8 cellular contexts compared by ENCODE assay signal in genomic region chr14:89013098-89013504, GRCh38.
DNase-seq lines count a peak whose midpoint lies in the region; ATAC-seq and TF ChIP-seq lines count a peak whose summit lies in the region.

No MANE protein-coding gene starts in this region.

- no peaks in the 10 kb centered on the region for H3K36me3 ChIP-seq in ovary

- POLR2A ChIA-PET in activated CD8-positive, alpha-beta T cell treated with anti-CD3 and anti-CD28 coated beads for 36 hours (lab: Charles Lee): no interaction called here
- POLR2A ChIA-PET in CD4-positive, alpha-beta T cell (lab: Charles Lee): no interaction called here

- H3K4me1 ChIP-seq in ovary (ENCODE audit: insufficient read depth): no peaks in the 10 kb centered on the region

- peaks cover 4% of the 10 kb centered on the region for H3K27me3 ChIP-seq in CD4-positive, alpha-beta T cell (ENCODE audit: control insufficient read depth, insufficient read depth, low read length)
- no peaks in the 10 kb centered on the region for H3K27me3 ChIP-seq in ovary

- peak; percentile 36 for DNase-seq in EL
- peak; percentile 40 to 51 for DNase-seq in Kasumi-1 (lab: John Stamatoyannopoulos, UW)
- DNase-seq in activated CD8-positive, alpha-beta T cell treated with anti-CD3 and anti-CD28 coated beads for 36 hours: peak; percentile 50
- no peak for DNase-seq in memory B cell (ENCODE audit: low spot score in 2 of 2)
- DNase-seq in CD4-positive, alpha-beta T cell: no peak
- no peak for DNase-seq in SIG-M5 (lab: John Stamatoyannopoulos, UW)
- no peak for DNase-seq in ovary

- no peaks in the 10 kb centered on the region for H3K4me1 Mint-ChIP-seq in activated CD8-positive, alpha-beta T cell treated with anti-CD3 and anti-CD28 coated beads for 36 hours (ENCODE audit: low read depth)
- no peaks in the 10 kb centered on the region for H3K4me1 Mint-ChIP-seq in memory B cell
- no peaks in the 10 kb centered on the region for H3K4me1 Mint-ChIP-seq in CD4-positive, alpha-beta T cell (ENCODE audit: low read depth)

- H3K27ac ChIP-seq in CD4-positive, alpha-beta T cell (ENCODE audit: low read depth, low read length): no peak overlapping the region
- H3K27ac ChIP-seq in ovary: no peak overlapping the region

- no peaks in the 10 kb centered on the region for H3K9me3 Mint-ChIP-seq in activated CD8-positive, alpha-beta T cell treated with anti-CD3 and anti-CD28 coated beads for 36 hours
- H3K9me3 Mint-ChIP-seq in memory B cell: no peaks in the 10 kb centered on the region
- no peaks in the 10 kb centered on the region for H3K9me3 Mint-ChIP-seq in CD4-positive, alpha-beta T cell

- H3K4me3 Mint-ChIP-seq in activated CD8-positive, alpha-beta T cell treated with anti-CD3 and anti-CD28 coated beads for 36 hours: no peak overlapping the region
- H3K4me3 Mint-ChIP-seq in memory B cell: no peak overlapping the region
- H3K4me3 Mint-ChIP-seq in CD4-positive, alpha-beta T cell: no peak overlapping the region

- no peak overlapping the region for H3K4me3 ChIP-seq in ovary

- no peaks in the 10 kb centered on the region for H3K9me3 ChIP-seq in CD4-positive, alpha-beta T cell (ENCODE audit: control insufficient read depth, low read length)
- H3K9me3 ChIP-seq in ovary: no peaks in the 10 kb centered on the region

- intact Hi-C loops in activated CD8-positive, alpha-beta T cell treated with anti-CD3 and anti-CD28 coated beads for 36 hours (cut with micrococcal nuclease): no loop called here
- intact Hi-C loops in CD4-positive, alpha-beta T cell (cut with DNase I, micrococcal nuclease): loop anchor here (5.0 to 10.0 kb wide), 2 partner anchors 348 to 521 kb away; no protein-coding TSS in a partner anchor
- intact Hi-C loops in ovary (cut with DNase I): no loop called here

- peak; percentile 51 for ATAC-seq in activated CD8-positive, alpha-beta T cell treated with anti-CD3 and anti-CD28 coated beads for 36 hours
- peak; percentile 46 for ATAC-seq in memory B cell (ENCODE audit: low read depth)
- no peak for ATAC-seq in CD4-positive, alpha-beta T cell (ENCODE audit: poor library complexity)
- ATAC-seq in GM21786 (IDR thresholded peaks at IDR 0.05; ENCODE audit: unreplicated experiment): no peak

- no peaks in the 10 kb centered on the region for H3K36me3 Mint-ChIP-seq in activated CD8-positive, alpha-beta T cell treated with anti-CD3 and anti-CD28 coated beads for 36 hours (ENCODE audit: low read depth)
- H3K36me3 Mint-ChIP-seq in memory B cell: no peaks in the 10 kb centered on the region
- no peaks in the 10 kb centered on the region for H3K36me3 Mint-ChIP-seq in CD4-positive, alpha-beta T cell (ENCODE audit: low read depth)

- H3K27me3 Mint-ChIP-seq in activated CD8-positive, alpha-beta T cell treated with anti-CD3 and anti-CD28 coated beads for 36 hours: peaks cover 12% of the 10 kb centered on the region
- H3K27me3 Mint-ChIP-seq in memory B cell: peaks cover 9% of the 10 kb centered on the region
- peaks cover 35% of the 10 kb centered on the region for H3K27me3 Mint-ChIP-seq in CD4-positive, alpha-beta T cell

- no peak for TF ChIP-seq POLR2A in ovary (IDR thresholded peaks at IDR 0.05)

- TF ChIP-seq CTCF in activated CD8-positive, alpha-beta T cell treated with anti-CD3 and anti-CD28 coated beads for 36 hours (IDR thresholded peaks at IDR 0.05): no peak
- no peak for TF ChIP-seq CTCF in CD4-positive, alpha-beta T cell (IDR thresholded peaks at IDR 0.05)
- no peak for TF ChIP-seq CTCF in ovary (IDR thresholded peaks at IDR 0.05)

- H3K27ac Mint-ChIP-seq in activated CD8-positive, alpha-beta T cell treated with anti-CD3 and anti-CD28 coated beads for 36 hours: no peak overlapping the region
- H3K27ac Mint-ChIP-seq in memory B cell: no peak overlapping the region
- no peak overlapping the region for H3K27ac Mint-ChIP-seq in CD4-positive, alpha-beta T cell

- CTCF ChIA-PET in activated CD8-positive, alpha-beta T cell treated with anti-CD3 and anti-CD28 coated beads for 36 hours (lab: Charles Lee): interaction anchor here (0.6 to 2.3 kb wide), 3 partner anchors 14 to 347 kb away, joined by 4 to 9 read pairs (median 5); no protein-coding TSS in a partner anchor
- CTCF ChIA-PET in CD4-positive, alpha-beta T cell (lab: Charles Lee): no interaction called here

- 73 to 82% (median 76%) methylated on average over 7 of the region's 7 CpGs for WGBS in ovary, 3 donors

- TF ChIP-seq EP300 in ovary (IDR thresholded peaks at IDR 0.05): no peak

Comparison
In these comparisons a context has a peak if more than half of its experiments do, and no peak if none do; other contexts are left out.
1. DNase-seq: peak in EL (single experiment), Kasumi-1 (2 of 2) and activated CD8-positive, alpha-beta T cell treated with anti-CD3 and anti-CD28 coated beads for 36 hours (single experiment); none in memory B cell (0 of 2), CD4-positive, alpha-beta T cell (0 of 10), SIG-M5 (single experiment) and ovary (0 of 5).
2. ATAC-seq: peak in activated CD8-positive, alpha-beta T cell treated with anti-CD3 and anti-CD28 coated beads for 36 hours (single experiment) and memory B cell (single experiment); none in CD4-positive, alpha-beta T cell (single experiment) and GM21786 (single experiment).
3. intact Hi-C loops: an anchor here in CD4-positive, alpha-beta T cell (5.0 to 10.0 kb wide); none called in activated CD8-positive, alpha-beta T cell treated with anti-CD3 and anti-CD28 coated beads for 36 hours and ovary.